20 cellular contexts compared by ENCODE assay signal in the genomic region with DNA sequence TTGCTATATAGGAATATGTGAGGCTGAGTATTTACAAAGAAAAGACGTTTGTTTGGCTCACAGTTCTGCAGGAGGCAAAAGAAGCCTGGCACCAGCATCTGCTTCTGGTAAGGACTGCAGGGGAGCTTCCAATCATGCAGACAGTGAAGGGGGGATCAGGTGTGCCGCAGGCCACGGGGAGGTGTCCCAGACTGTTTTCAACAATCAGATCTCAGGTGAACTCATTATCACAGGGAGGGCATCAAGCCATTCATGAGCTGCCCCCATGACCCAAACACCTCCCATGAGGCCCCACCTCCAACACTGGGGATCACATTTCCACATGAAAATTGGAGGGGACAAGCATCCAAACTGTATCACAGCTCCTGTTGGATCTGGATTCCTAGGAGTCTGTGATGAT. TPM values are rescaled to one million over a fixed set of nuclear protein-coding genes. Genes with fewer than 3 reads are reported as not detected.
DNase-seq lines count a peak whose midpoint lies in the region; ATAC-seq and TF ChIP-seq lines count a peak whose summit lies in the region.
"Had no signal": no experiment of that assay in that cellular context is flagged by ENCODE, and none has a peak within 500 bp of the region (broad histone marks: within the 10 kb centered on the region; RNA-seq: fewer than 3 reads in every experiment).

No MANE protein-coding gene starts in this region.

- peaks cover 25% of the 10 kb centered on the region for H3K36me3 ChIP-seq in CD4-positive, CD25-positive, alpha-beta regulatory T cell (ENCODE audit: control insufficient read depth, insufficient read depth, low read length)
- H3K36me3 ChIP-seq in PC-9 (ENCODE audit: low read depth) = no peaks in the 10 kb centered on the region
- peaks cover 3% of the 10 kb centered on the region for H3K36me3 ChIP-seq in CD4-positive, alpha-beta memory T cell (ENCODE audit: insufficient read depth, low read length)
- H3K36me3 ChIP-seq: BE2C had no signal

- no peaks in the 10 kb centered on the region for H3K9me2 ChIP-seq in PC-9 (ENCODE audit: insufficient read depth)
- H3K9me2 ChIP-seq: SK-N-SH had no signal

- H3K4me1 ChIP-seq in CD4-positive, CD25-positive, alpha-beta regulatory T cell (ENCODE audit: control insufficient read depth, insufficient read depth, low read length, poor library complexity, severe bottlenecking) = peaks cover 5% of the 10 kb centered on the region
- peaks cover 68% of the 10 kb centered on the region for H3K4me1 ChIP-seq in PC-9 (replicated peaks; ENCODE audit: insufficient read depth)
- no peaks in the 10 kb centered on the region for H3K4me1 ChIP-seq in CD4-positive, alpha-beta memory T cell (ENCODE audit: insufficient read depth, low read length)

- DNase-seq in CD4-positive, CD25-positive, alpha-beta regulatory T cell = no peak
- DNase-seq in NCI-H128 (lab: John Stamatoyannopoulos, UW; ENCODE audit: unreplicated experiment) (peak; percentile 8), PC-9 (peak in 1 of 2 experiments; percentile 2), glutamatergic neuron (peak; percentile 4), SW480 (ENCODE audit: low spot score) (no peak)
- no peak for DNase-seq in CD4-positive, alpha-beta memory T cell
- DNase-seq: BE2C, COR-L47, DMS79, HFFc6, IMR-90, NCI-H1092 treated with DMSO at 0.1 percent for 48 hours, NCI-H1694, NCI-H2081 treated with DMSO at 0.1 percent for 48 hours, NCI-H524 treated with DMSO at 0.1 percent for 48 hours, PC-3, SIG-M5, SK-N-SH had no signal

- no peak overlapping the region for H2AFZ ChIP-seq in PC-9

- no peaks in the 10 kb centered on the region for H3K27me3 Mint-ChIP-seq in CD4-positive, CD25-positive, alpha-beta regulatory T cell
- peaks cover 7% of the 10 kb centered on the region for H3K27me3 Mint-ChIP-seq in glutamatergic neuron (ENCODE audit: unreplicated experiment)
- H3K27me3 Mint-ChIP-seq in CD4-positive, alpha-beta memory T cell = no peaks in the 10 kb centered on the region

- H3K4me1 Mint-ChIP-seq in CD4-positive, CD25-positive, alpha-beta regulatory T cell = peaks cover 16 to 45% (median 33%) of the 10 kb centered on the region in 4 donors
- peaks cover 3% of the 10 kb centered on the region for H3K4me1 Mint-ChIP-seq in glutamatergic neuron (ENCODE audit: low read depth, unreplicated experiment)
- peaks cover 7 to 22% (median 14%) of the 10 kb centered on the region in 4 donors for H3K4me1 Mint-ChIP-seq in CD4-positive, alpha-beta memory T cell

- BruUV-seq in PC-9 (replicated peaks; lab: Mats Ljungman, UMichigan) = no TSS peak

- no peaks in the 10 kb centered on the region for H4K20me1 ChIP-seq in PC-9 (ENCODE audit: insufficient read depth)

- H3K27ac Mint-ChIP-seq in CD4-positive, CD25-positive, alpha-beta regulatory T cell = peak overlapping the region in 2 of 3 donors; percentile 69 to 83
- no peak overlapping the region for H3K27ac Mint-ChIP-seq in glutamatergic neuron (ENCODE audit: unreplicated experiment)
- peak overlapping the region in 3 of 7 donors; percentile 19 to 55 (median 42) for H3K27ac Mint-ChIP-seq in CD4-positive, alpha-beta memory T cell
- H3K27ac Mint-ChIP-seq: HFFc6 had no signal

- CTCF ChIA-PET in PC-9 (lab: Charles Lee) = interaction anchor here (0.7 to 0.9 kb wide), 2 partner anchors 57 to 114 kb away, joined by 3 read pairs; no protein-coding TSS in a partner anchor
- CTCF ChIA-PET in CD4-positive, alpha-beta memory T cell (lab: Charles Lee; ENCODE audit: partially characterized antibody) = interaction anchor here (0.8 kb wide), 1 partner anchor 31 kb away, joined by 3 read pairs; no protein-coding TSS in a partner anchor

- H3K4me3 ChIP-seq in CD4-positive, CD25-positive, alpha-beta regulatory T cell (ENCODE audit: low read depth, low read length) = no peak overlapping the region
- H3K4me3 ChIP-seq in PC-9 = no peak overlapping the region
- H3K4me3 ChIP-seq in CD4-positive, alpha-beta memory T cell (ENCODE audit: low read length in 2 of 2) = no peak overlapping the region

- peak overlapping the region; percentile 35; the same call in 1 of the 2 replicates for H3K4me2 ChIP-seq in PC-9
- H3K4me2 ChIP-seq: KMS-11, SK-N-SH had no signal

- intact Hi-C loops in PC-9 (cut with micrococcal nuclease; ENCODE audit: unreplicated experiment) = no loop called here
- intact Hi-C loops in CD4-positive, alpha-beta memory T cell (cut with micrococcal nuclease) = no loop called here

- no peak for TF ChIP-seq CTCF in PC-9 (conservative IDR thresholded peaks at IDR 0.05)
- no peak for TF ChIP-seq CTCF in glutamatergic neuron (IDR thresholded peaks at IDR 0.05; ENCODE audit: partially characterized antibody, unreplicated experiment)

- no peaks in the 10 kb centered on the region for H3K79me2 ChIP-seq in PC-9 (ENCODE audit: low read depth)

- peaks cover 19% of the 10 kb centered on the region for H3K36me3 Mint-ChIP-seq in CD4-positive, CD25-positive, alpha-beta regulatory T cell
- no peaks in the 10 kb centered on the region for H3K36me3 Mint-ChIP-seq in glutamatergic neuron (ENCODE audit: unreplicated experiment)
- peaks cover 20 to 29% of the 10 kb centered on the region in 2 donors for H3K36me3 Mint-ChIP-seq in CD4-positive, alpha-beta memory T cell

- POLR2A ChIA-PET in PC-9 (lab: Charles Lee; ENCODE audit: unreplicated experiment) = no interaction called here
- POLR2A ChIA-PET in CD4-positive, alpha-beta memory T cell (lab: Charles Lee; ENCODE audit: partially characterized antibody) = no interaction called here

- no peaks in the 10 kb centered on the region for H3K9me3 ChIP-seq in CD4-positive, CD25-positive, alpha-beta regulatory T cell (ENCODE audit: control insufficient read depth in 2 of 2, low read length in 2 of 2)
- no peaks in the 10 kb centered on the region for H3K9me3 ChIP-seq in PC-9 (ENCODE audit: insufficient read depth, low read depth)
- H3K9me3 ChIP-seq in CD4-positive, alpha-beta memory T cell (ENCODE audit: control insufficient read depth in 1 of 2, low read length in 2 of 2) = no peaks in the 10 kb centered on the region
- H3K9me3 ChIP-seq: BE2C, SK-N-SH had no signal

- H3K4me3 Mint-ChIP-seq in CD4-positive, CD25-positive, alpha-beta regulatory T cell = no peak overlapping the region
- H3K4me3 Mint-ChIP-seq in glutamatergic neuron (ENCODE audit: unreplicated experiment) = no peak overlapping the region
- no peak overlapping the region for H3K4me3 Mint-ChIP-seq in CD4-positive, alpha-beta memory T cell
- H3K4me3 Mint-ChIP-seq: HFFc6 had no signal

- H3K27ac ChIP-seq in CD4-positive, CD25-positive, alpha-beta regulatory T cell (ENCODE audit: insufficient read depth, low read length, poor library complexity, severe bottlenecking) = no peak overlapping the region
- peak overlapping the region; percentile 91 for H3K27ac ChIP-seq in PC-9
- no peak overlapping the region for H3K27ac ChIP-seq in CD4-positive, alpha-beta memory T cell (ENCODE audit: low read depth, low read length)
- H3K27ac ChIP-seq: KMS-11 had no signal

- no peaks in the 10 kb centered on the region for H3K27me3 ChIP-seq in CD4-positive, CD25-positive, alpha-beta regulatory T cell (ENCODE audit: control insufficient read depth, insufficient read depth, low read length)
- no peaks in the 10 kb centered on the region for H3K27me3 ChIP-seq in PC-9 (ENCODE audit: insufficient read depth, low read depth)
- no peaks in the 10 kb centered on the region for H3K27me3 ChIP-seq in CD4-positive, alpha-beta memory T cell (ENCODE audit: insufficient read depth, low read length)
- H3K27me3 ChIP-seq: BE2C had no signal

- no peak for ATAC-seq in CD4-positive, CD25-positive, alpha-beta regulatory T cell (ENCODE audit: low read depth in 2 of 2)
- ATAC-seq in HG02885 (IDR thresholded peaks at IDR 0.05; ENCODE audit: poor library complexity, unreplicated experiment) = no peak
- ATAC-seq: PC-3 had no signal

- H3K9me3 Mint-ChIP-seq in CD4-positive, CD25-positive, alpha-beta regulatory T cell = peaks cover 0 to 2% (median 0%) of the 10 kb centered on the region in 7 donors
- H3K9me3 Mint-ChIP-seq in glutamatergic neuron (ENCODE audit: unreplicated experiment) = peaks cover 3% of the 10 kb centered on the region
- no peaks in the 10 kb centered on the region for H3K9me3 Mint-ChIP-seq in CD4-positive, alpha-beta memory T cell
- H3K9me3 Mint-ChIP-seq: HFFc6 had no signal

- peaks cover 33% of the 10 kb centered on the region for H3F3A ChIP-seq in PC-9 (ENCODE audit: insufficient read depth, low read depth)

RNA-seq across cellular contexts. Expression of a gene that starts 30.4 kb away (rescaled TPM):
- 120 TPM for total RNA-seq in CD4-positive, CD25-positive, alpha-beta regulatory T cell
- polyA plus RNA-seq in CD4-positive, CD25-positive, alpha-beta regulatory T cell = 10 to 100 TPM; 65.2 to 94.0 (median 73.7) TPM
- total RNA-seq in PC-9 (2021) (18.1 and 20.2 TPM in 2 replicates), glutamatergic neuron (ENCODE audit: unreplicated experiment) (0.71 TPM)
- total RNA-seq in CD4-positive, alpha-beta memory T cell = 10 to 100 TPM; 86.1 to 86.2 TPM
- 10 to 100 TPM; 41.4 to 84.7 TPM for polyA plus RNA-seq in CD4-positive, alpha-beta memory T cell

RNA-seq across cellular contexts. Expression of a gene that starts 43.0 kb away (rescaled TPM):
- total RNA-seq in CD4-positive, CD25-positive, alpha-beta regulatory T cell = 27.0 TPM
- 10 to 100 TPM; 13.4 to 16.7 (median 14.0) TPM for polyA plus RNA-seq in CD4-positive, CD25-positive, alpha-beta regulatory T cell
- 19.5 and 19.8 TPM in 2 replicates for total RNA-seq in PC-9 (2021)
- 23.9 TPM for total RNA-seq in glutamatergic neuron (ENCODE audit: unreplicated experiment)
- 1 to 10 TPM; 8.3 to 8.6 TPM for total RNA-seq in CD4-positive, alpha-beta memory T cell
- 10 to 100 TPM in 1 of 2 donors, 1 to 10 TPM in 1; 4.4 to 11.9 TPM for polyA plus RNA-seq in CD4-positive, alpha-beta memory T cell

Comparison
In these comparisons a context has a peak if more than half of its experiments do, and no peak if none do; other contexts are left out.
1. DNase-seq: peak in NCI-H128 (single experiment) and glutamatergic neuron (single experiment); none in CD4-positive, CD25-positive, alpha-beta regulatory T cell (0 of 3), CD4-positive, alpha-beta memory T cell (0 of 5) and SW480 (single experiment).
2. RNA of a gene that starts 30.4 kb away (total RNA-seq): 120 TPM in CD4-positive, CD25-positive, alpha-beta regulatory T cell (single experiment), 86.1 to 86.2 TPM in CD4-positive, alpha-beta memory T cell and 18.1 to 20.2 TPM in PC-9; 0.71 TPM in glutamatergic neuron (single experiment); every median in the first group is over 10 times any median in the second.